Comparison of ENCODE assay signal across 28 cellular contexts in the genomic region with DNA sequence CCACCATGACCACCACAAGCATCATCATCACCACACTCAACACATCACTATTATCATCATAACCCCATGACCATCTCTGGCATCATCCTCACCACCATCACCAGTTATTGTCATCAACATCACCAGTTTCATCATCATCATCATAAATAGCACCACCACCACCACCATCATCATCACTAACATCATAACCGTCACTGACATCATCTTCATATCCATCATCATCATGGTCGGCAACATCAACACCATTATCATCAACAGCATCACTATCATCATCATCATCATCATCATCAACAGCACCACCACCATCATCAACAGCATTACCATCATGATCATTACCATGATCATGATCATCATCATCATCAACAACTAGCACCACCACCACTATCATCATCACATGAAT.
DNase-seq lines count a peak whose midpoint lies in the region; ATAC-seq, FAIRE-seq and TF ChIP-seq lines count a peak whose summit lies in the region.
"Had no signal": no experiment of that assay in that cellular context is flagged by ENCODE, and none has a peak within 500 bp of the region (broad histone marks: within the 10 kb centered on the region; RNA-seq: fewer than 3 reads in every experiment).

No MANE protein-coding gene starts in this region.

- in situ Hi-C loops in K562 (cut with MboI), result no loop called here

- H3K9ac ChIP-seq in H9 (ENCODE audit: extremely low read depth, insufficient read length, low read length) (no peak overlapping the region), K562 (ENCODE audit: insufficient read depth in 1 of 2, low read depth in 2 of 2, low read length in 2 of 2) (no peak overlapping the region)
- H3K9ac ChIP-seq: BLaER1 had no signal

- TF ChIP-seq CTCF in H9 (conservative IDR thresholded peaks at IDR 0.05) (no peak), HEK293 (tag by site-specific recombination; IDR thresholded peaks at IDR 0.05) (no peak), K562 (IDR thresholded peaks at IDR 0.05 in 2 of 3, conservative IDR thresholded peaks at IDR 0.05 in 1 of 3; ENCODE audit: insufficient read depth in 2 of 3, low read depth in 1 of 3, low read length in 3 of 3) (no peak)

- H3K27ac Mint-ChIP-seq in H9, result no peak overlapping the region
- H3K27ac Mint-ChIP-seq: CD14-positive monocyte; CD4-positive, alpha-beta memory T cell; CD4-positive, CD25-positive, alpha-beta regulatory T cell; CD8-positive, alpha-beta memory T cell had no signal

- H3K36me3 Mint-ChIP-seq in H9 (ENCODE audit: insufficient read depth in 1 of 3, low read depth in 3 of 3), result peaks cover 0 to 3% (median 2%) of the 10 kb centered on the region in 3 experiments; a peak in 1 of 7 replicates
- H3K36me3 Mint-ChIP-seq: CD14-positive monocyte; CD4-positive, alpha-beta memory T cell; CD4-positive, CD25-positive, alpha-beta regulatory T cell; CD8-positive, alpha-beta memory T cell had no signal

- ATAC-seq in K562, result no peak
- ATAC-seq: GM12878 had no signal

- POLR2A ChIA-PET in HEK293 (lab: Yijun Ruan, JAX) (no interaction called here), K562 (lab: Yijun Ruan, JAX) (interaction anchor here (0.6 kb wide), 1 partner anchor 8 kb away, joined by 3 read pairs; no protein-coding TSS in a partner anchor)

- H3K27me3 Mint-ChIP-seq in H9 (ENCODE audit: low read depth), result peaks cover 3% of the 10 kb centered on the region; the same call in 1 of the 2 replicates
- H3K27me3 Mint-ChIP-seq: CD4-positive, CD25-positive, alpha-beta regulatory T cell; CD8-positive, alpha-beta memory T cell had no signal

- no peak overlapping the region for H2BK15ac ChIP-seq in H9 (ENCODE audit: low read depth, low read length)

- H3K9me3 ChIP-seq in H9 (ENCODE audit: control insufficient read depth, low read depth, low read length), result peaks cover 97% of the 10 kb centered on the region
- H3K9me3 ChIP-seq in HEK293 (ENCODE audit: control insufficient read depth, insufficient read depth, low read depth, low read length), result no peaks in the 10 kb centered on the region
- no peaks in the 10 kb centered on the region for H3K9me3 ChIP-seq in K562 (replicated peaks; ENCODE audit: control insufficient read depth, insufficient read depth, low read depth, low read length)
- H3K9me3 ChIP-seq: BE2C, BLaER1 had no signal

- no peak overlapping the region for H4K8ac ChIP-seq in H9 (replicated peaks; ENCODE audit: insufficient read length, low read depth, low read length)

- H4K5ac ChIP-seq in H9 (ENCODE audit: insufficient read length, low read depth, low read length), result peak overlapping the region; percentile 76

- no peak overlapping the region for H2BK12ac ChIP-seq in H9 (ENCODE audit: insufficient read length, low read depth, low read length)

- H3K9me1 ChIP-seq in K562 (ENCODE audit: control insufficient read depth, insufficient read depth, low read length), result no peaks in the 10 kb centered on the region

- intact Hi-C loops in K562 (cut with micrococcal nuclease), result no loop called here

- TF ChIP-seq POLR2A in K562 (conservative IDR thresholded peaks at IDR 0.05), result no peak

- no peak overlapping the region for H2BK20ac ChIP-seq in H9 (ENCODE audit: low read depth, low read length, poor library complexity, severe bottlenecking)

- peak; percentile 70 for FAIRE-seq in K562 (lab: Jason Lieb, UNC)
- FAIRE-seq in urothelium cell line (lab: Jason Lieb, UNC), result peak; percentile 48
- FAIRE-seq: A204.1, GM12878, GM12892, GM18507 had no signal

- H2AFZ ChIP-seq in H9 (ENCODE audit: low read length) (no peak overlapping the region), K562 (ENCODE audit: low read depth, low read length) (no peak overlapping the region)

- WGBS in H9 (ENCODE audit: extremely low coverage, insufficient read length, low lambda C conversion rate), result 100% methylated on average over 1 of the region's 2 CpGs
- WGBS in K562 (ENCODE audit: insufficient coverage, low coverage, missing lambda C conversion rate), result 0% methylated on average over 2 of the region's 2 CpGs

- H3K27ac ChIP-seq in H9 (ENCODE audit: insufficient read length, low read depth, low read length), result no peak overlapping the region
- no peak overlapping the region for H3K27ac ChIP-seq in HEK293 (ENCODE audit: extremely low read depth, low read depth, low read length)
- H3K27ac ChIP-seq in K562 (ENCODE audit: extremely low read depth, low read depth, low read length), result no peak overlapping the region
- H3K27ac ChIP-seq: BLaER1 had no signal

- TF ChIP-seq EP300 in K562 (IDR thresholded peaks at IDR 0.05; ENCODE audit: low read length), result no peak

- CTCF ChIA-PET in HEK293 (lab: Yijun Ruan, JAX) (no interaction called here), K562 (lab: Yijun Ruan, JAX; ENCODE audit: low intra/inter-chr PET ratio) (no interaction called here)

- no peaks in the 10 kb centered on the region for H3K23me2 ChIP-seq in H9 (ENCODE audit: insufficient read length, low read depth, low read length, poor library complexity, severe bottlenecking)

- H3K4me3 ChIP-seq in HEK293 (ENCODE audit: low read depth, low read length) (no peak overlapping the region), K562 (no peak overlapping the region)
- H3K4me3 ChIP-seq: BLaER1, GM12878 had no signal

- no TSS peak for BruUV-seq in K562 (replicated peaks; lab: Mats Ljungman, UMichigan)

- H4K20me1 ChIP-seq in H9 (ENCODE audit: control insufficient read depth, insufficient read depth, insufficient read length) (no peaks in the 10 kb centered on the region), K562 (replicated peaks; ENCODE audit: control insufficient read depth, insufficient read depth, low read length) (no peaks in the 10 kb centered on the region)
- H4K20me1 ChIP-seq: BLaER1 had no signal

- H3K36me3 ChIP-seq in HEK293 (ENCODE audit: control insufficient read depth in 2 of 2, insufficient read depth in 1 of 2, low read length in 2 of 2) (no peaks in the 10 kb centered on the region), K562 (ENCODE audit: control insufficient read depth, insufficient read depth, low read length) (no peaks in the 10 kb centered on the region)
- H3K36me3 ChIP-seq: BE2C, BLaER1 had no signal

- no peak overlapping the region for H2BK5ac ChIP-seq in H9 (ENCODE audit: insufficient read length, low read length)

- H3K79me2 ChIP-seq in H9 (ENCODE audit: insufficient read depth, low read length) (no peaks in the 10 kb centered on the region), K562 (ENCODE audit: control insufficient read depth, insufficient read depth, low read length) (no peaks in the 10 kb centered on the region; the same call in 2 of the 3 replicates)

- H3K79me1 ChIP-seq in H9 (ENCODE audit: insufficient read depth, low read depth, low read length, poor library complexity, severe bottlenecking), result no peaks in the 10 kb centered on the region

- H3K14ac ChIP-seq in H9 (ENCODE audit: insufficient read depth, low read length), result no peak overlapping the region

- H3K9me3 Mint-ChIP-seq in H9, result no peaks in the 10 kb centered on the region; a peak in 3 of 5 replicates
- H3K9me3 Mint-ChIP-seq: CD4-positive, CD25-positive, alpha-beta regulatory T cell; CD8-positive, alpha-beta memory T cell had no signal

- no peak overlapping the region for H3K4me3 Mint-ChIP-seq in H9
- H3K4me3 Mint-ChIP-seq: CD14-positive monocyte; CD4-positive, alpha-beta memory T cell; CD4-positive, CD25-positive, alpha-beta regulatory T cell; CD8-positive, alpha-beta memory T cell had no signal

- no peak overlapping the region for H4K91ac ChIP-seq in H9 (ENCODE audit: insufficient read length, low read depth, low read length)

- H3K4ac ChIP-seq in H9 (ENCODE audit: low read depth, low read length), result no peak overlapping the region

- DNase-seq in H9 (no peak), K562 (ENCODE audit: extremely low read depth in 1 of 4, low spot score in 3 of 4) (no peak), urothelium cell line (ENCODE audit: low spot score) (no peak), SK-N-DZ (ENCODE audit: low spot score) (no peak), NCI-H146 treated with DMSO at 0.1 percent for 48 hours (lab: John Stamatoyannopoulos, UW; ENCODE audit: unreplicated experiment) (no peak), NCI-H524 treated with DMSO at 0.1 percent for 48 hours (lab: John Stamatoyannopoulos, UW) (no peak)
- DNase-seq: 8988T; ACHN; BE2C; C1 segment of cervical spinal cord; CD4-positive, alpha-beta memory T cell; CD4-positive, CD25-positive, alpha-beta regulatory T cell; CD8-positive, alpha-beta memory T cell; COR-L47; DMS 273 treated with DMSO at 0.1 percent for 48 hours; DMS153; DMS53; DMS79; DND-41; EL; GDM1 had no signal

- no peak overlapping the region for H2AK5ac ChIP-seq in H9 (ENCODE audit: insufficient read length, low read length)

- TF ChIP-seq RAD21 in K562 (CRISPR knock-in tag; conservative IDR thresholded peaks at IDR 0.05 in 1 of 2, IDR thresholded peaks at IDR 0.05 in 1 of 2), result no peak

- H2BK120ac ChIP-seq in H9 (ENCODE audit: low read depth, low read length, poor library complexity, severe bottlenecking), result no peak overlapping the region

- H3K4me2 ChIP-seq in H9 (ENCODE audit: insufficient read depth, insufficient read length, low read length) (no peak overlapping the region), K562 (ENCODE audit: insufficient read depth, low read length) (no peak overlapping the region)
- H3K4me2 ChIP-seq: BLaER1 had no signal

- no peak overlapping the region for H3K18ac ChIP-seq in H9 (ENCODE audit: insufficient read length, low read depth, low read length)

- H3K4me1 ChIP-seq in H9 (ENCODE audit: insufficient read depth, low read length), result no peaks in the 10 kb centered on the region
- H3K4me1 ChIP-seq in HEK293 (ENCODE audit: control insufficient read depth, insufficient read depth, low read length), result no peaks in the 10 kb centered on the region
- no peaks in the 10 kb centered on the region for H3K4me1 ChIP-seq in K562 (replicated peaks in 1 of 2; ENCODE audit: control insufficient read depth in 2 of 2, insufficient read depth in 2 of 2, low read length in 2 of 2)
- H3K4me1 ChIP-seq: BE2C, BLaER1 had no signal

- no peak overlapping the region for H3K23ac ChIP-seq in H9 (ENCODE audit: insufficient read length, low read depth, low read length)

- H3T11ph ChIP-seq in H9 (ENCODE audit: low read length), result no peak overlapping the region

- no peaks in the 10 kb centered on the region for H3K4me1 Mint-ChIP-seq in H9
- H3K4me1 Mint-ChIP-seq: CD14-positive monocyte; CD4-positive, alpha-beta memory T cell; CD4-positive, CD25-positive, alpha-beta regulatory T cell; CD8-positive, alpha-beta memory T cell had no signal

- H3K56ac ChIP-seq in H9 (ENCODE audit: insufficient read length, low read depth, low read length), result no peak overlapping the region

- H3K27me3 ChIP-seq in H9 (ENCODE audit: insufficient read depth, low read length), result no peaks in the 10 kb centered on the region
- H3K27me3 ChIP-seq in K562 (ENCODE audit: control insufficient read depth in 2 of 2, insufficient read depth in 2 of 2, low read length in 2 of 2), result no peaks in the 10 kb centered on the region
- H3K27me3 ChIP-seq: BE2C, BLaER1 had no signal
